Comparison of ENCODE assay signal across 1 cellular context in genomic region chr2:112793449-112793978, GRCh38.
TF ChIP-seq lines count a peak whose summit lies in the region.

No MANE protein-coding gene starts in this region.

TF ChIP-seq in HepG2, 621 proteins besides CTCF, POLR2A, EP300 and RAD21:
- no peak for TF ChIP-seq ZNF777 (CRISPR knock-in tag; IDR thresholded peaks at IDR 0.05)
- TF ChIP-seq AFF4 (CRISPR knock-in tag; IDR thresholded peaks at IDR 0.05) = no peak
- no peak for TF ChIP-seq REST (IDR thresholded peaks at IDR 0.05; ENCODE audit: borderline replicate concordance in 1 of 2, low read depth in 1 of 2, low read length in 2 of 2)
- no peak for TF ChIP-seq MAF1 (CRISPR knock-in tag; IDR thresholded peaks at IDR 0.05; ENCODE audit: borderline replicate concordance)
- TF ChIP-seq MTF1 (CRISPR knock-in tag; IDR thresholded peaks at IDR 0.05) = no peak
- no peak for TF ChIP-seq ZNF121 (CRISPR knock-in tag; IDR thresholded peaks at IDR 0.05)
- TF ChIP-seq ZNF207 (IDR thresholded peaks at IDR 0.05; ENCODE audit: borderline replicate concordance) = no peak
- TF ChIP-seq ZBTB21 (CRISPR knock-in tag; IDR thresholded peaks at IDR 0.05) = no peak
- TF ChIP-seq KDM5B (CRISPR knock-in tag; IDR thresholded peaks at IDR 0.05; ENCODE audit: borderline replicate concordance) = no peak
- TF ChIP-seq GRHL1 (CRISPR knock-in tag; conservative IDR thresholded peaks at IDR 0.05) = no peak
- TF ChIP-seq CREB1 (IDR thresholded peaks at IDR 0.05) = no peak
- TF ChIP-seq CREB1 (CRISPR knock-in tag; IDR thresholded peaks at IDR 0.05) = no peak
- TF ChIP-seq ZNF703 (CRISPR knock-in tag; IDR thresholded peaks at IDR 0.05; ENCODE audit: borderline replicate concordance) = no peak
- TF ChIP-seq HIVEP1 (CRISPR knock-in tag; IDR thresholded peaks at IDR 0.05) = no peak
